Comparison of ENCODE assay signal across 18 cellular contexts in genomic region chr12:2575245-2575644, GRCh38.
DNase-seq lines count a peak whose midpoint lies in the region; ATAC-seq and TF ChIP-seq lines count a peak whose summit lies in the region.
"Had no signal": no experiment of that assay in that cellular context is flagged by ENCODE, and none has a peak within 500 bp of the region (broad histone marks: within the 10 kb centered on the region; RNA-seq: fewer than 3 reads in every experiment).

No MANE protein-coding gene starts in this region.

- no peaks in the 10 kb centered on the region for H3K9me3 ChIP-seq in MM.1S (replicated peaks; ENCODE audit: insufficient read depth, low read length)
- no peaks in the 10 kb centered on the region for H3K9me3 ChIP-seq in neuronal stem cell (replicated peaks in 1 of 2; ENCODE audit: control insufficient read depth in 2 of 2, insufficient read depth in 1 of 2, low read depth in 1 of 2, low read length in 2 of 2)
- H3K9me3 ChIP-seq: BLaER1 treated with 17β-estradiol and CSF1 and Interleukin-3, amounts not matched to agents 10 nM and 100 nM had no signal

- no peak overlapping the region for H3K4ac ChIP-seq in neuronal stem cell (ENCODE audit: low read length)

- no peak overlapping the region for H3K23ac ChIP-seq in neuronal stem cell (ENCODE audit: low read depth, low read length, poor library complexity)

- ATAC-seq in HG02642 (IDR thresholded peaks at IDR 0.05; ENCODE audit: poor library complexity, unreplicated experiment): no peak
- ATAC-seq: CD8-positive, alpha-beta T cell; GM12878; GM23338 had no signal

- no peaks in the 10 kb centered on the region for H3K79me1 ChIP-seq in neuronal stem cell (ENCODE audit: low read depth, low read length)

- H3K4me3 ChIP-seq in MM.1S (ENCODE audit: low read length) (no peak overlapping the region), neuronal stem cell (ENCODE audit: low read length in 2 of 2) (no peak overlapping the region)
- H3K4me3 ChIP-seq: BLaER1 treated with 17β-estradiol and CSF1 and Interleukin-3, amounts not matched to agents 10 nM and 100 nM; GM12878; GM23338 had no signal

- no peak overlapping the region for H4K8ac ChIP-seq in neuronal stem cell (ENCODE audit: low read depth, low read length)

- no peaks in the 10 kb centered on the region for H3K9me2 ChIP-seq in MM.1S (replicated peaks; ENCODE audit: insufficient read depth, low read length)

- no peaks in the 10 kb centered on the region for H3K4me1 Mint-ChIP-seq in activated T-cell treated with anti-CD3 and anti-CD28 coated beads, Interleukin-2, amount 50 U/mL, for 24 hours (ENCODE audit: low read depth)
- H3K4me1 Mint-ChIP-seq in progenitor cell of endocrine pancreas (ENCODE audit: low read depth): no peaks in the 10 kb centered on the region
- H3K4me1 Mint-ChIP-seq: B cell had no signal

- H2BK120ac ChIP-seq in neuronal stem cell (ENCODE audit: low read depth, low read length): no peak overlapping the region

- H3F3A ChIP-seq in MM.1S (ENCODE audit: insufficient read depth, low read length): no peaks in the 10 kb centered on the region

- H3K9ac ChIP-seq in MM.1S (ENCODE audit: low read length) (no peak overlapping the region), neuronal stem cell (ENCODE audit: low read depth, low read length, poor library complexity) (no peak overlapping the region)
- H3K9ac ChIP-seq: BLaER1 treated with 17β-estradiol and CSF1 and Interleukin-3, amounts not matched to agents 10 nM and 100 nM had no signal

- TF ChIP-seq CTCF in MM.1S (IDR thresholded peaks at IDR 0.05; ENCODE audit: low read length): no peak
- no peak for TF ChIP-seq CTCF in progenitor cell of endocrine pancreas (IDR thresholded peaks at IDR 0.05; ENCODE audit: unreplicated experiment)

- no peaks in the 10 kb centered on the region for H3K9me3 Mint-ChIP-seq in activated T-cell treated with anti-CD3 and anti-CD28 coated beads, Interleukin-2, amount 50 U/mL, for 24 hours
- H3K9me3 Mint-ChIP-seq in progenitor cell of endocrine pancreas (ENCODE audit: low read depth): no peaks in the 10 kb centered on the region
- H3K9me3 Mint-ChIP-seq: CD8-positive, alpha-beta T cell; GM23338; HFFc6 had no signal

- H3K4me3 Mint-ChIP-seq in activated T-cell treated with anti-CD3 and anti-CD28 coated beads, Interleukin-2, amount 50 U/mL, for 24 hours: no peak overlapping the region
- H3K4me3 Mint-ChIP-seq in progenitor cell of endocrine pancreas (ENCODE audit: low read depth): no peak overlapping the region
- H3K4me3 Mint-ChIP-seq: B cell; CD8-positive, alpha-beta T cell; GM23338; HFFc6 had no signal

- no peak overlapping the region for H2BK5ac ChIP-seq in neuronal stem cell (ENCODE audit: low read length)

- H3K36me3 ChIP-seq in MM.1S (replicated peaks; ENCODE audit: insufficient read depth, low read length): no peaks in the 10 kb centered on the region
- no peaks in the 10 kb centered on the region for H3K36me3 ChIP-seq in neuronal stem cell (replicated peaks in 1 of 2; ENCODE audit: control insufficient read depth in 2 of 2, insufficient read depth in 2 of 2, low read length in 2 of 2)
- H3K36me3 ChIP-seq: BLaER1 treated with 17β-estradiol and CSF1 and Interleukin-3, amounts not matched to agents 10 nM and 100 nM had no signal

- H3K4me1 ChIP-seq in MM.1S (ENCODE audit: low read length) (peaks cover 14% of the 10 kb centered on the region; the same call in 1 of the 2 replicates), neuronal stem cell (ENCODE audit: control insufficient read depth in 2 of 2, insufficient read depth in 1 of 2, low read depth in 1 of 2, low read length in 2 of 2) (no peaks in the 10 kb centered on the region)

- no peaks in the 10 kb centered on the region for H3K79me2 ChIP-seq in MM.1S (ENCODE audit: low read length)

- H3K27me3 Mint-ChIP-seq in activated T-cell treated with anti-CD3 and anti-CD28 coated beads, Interleukin-2, amount 50 U/mL, for 24 hours: peaks cover 18% of the 10 kb centered on the region
- H3K27me3 Mint-ChIP-seq in progenitor cell of endocrine pancreas: peaks cover 73% of the 10 kb centered on the region

- H3K27ac ChIP-seq in MM.1S (ENCODE audit: low read length) (no peak overlapping the region), neuronal stem cell (replicated peaks; ENCODE audit: low read length) (no peak overlapping the region)
- H3K27ac ChIP-seq: BLaER1 treated with 17β-estradiol and CSF1 and Interleukin-3, amounts not matched to agents 10 nM and 100 nM had no signal

- H2BK15ac ChIP-seq in neuronal stem cell (ENCODE audit: low read length): no peak overlapping the region

- H3K27ac Mint-ChIP-seq in activated T-cell treated with anti-CD3 and anti-CD28 coated beads, Interleukin-2, amount 50 U/mL, for 24 hours: no peak overlapping the region
- peak overlapping the region; percentile 3 for H3K27ac Mint-ChIP-seq in progenitor cell of endocrine pancreas
- H3K27ac Mint-ChIP-seq: B cell; CD8-positive, alpha-beta T cell; GM23338; HFFc6 had no signal

- no peaks in the 10 kb centered on the region for H3K36me3 Mint-ChIP-seq in activated T-cell treated with anti-CD3 and anti-CD28 coated beads, Interleukin-2, amount 50 U/mL, for 24 hours (ENCODE audit: low read depth)
- H3K36me3 Mint-ChIP-seq in progenitor cell of endocrine pancreas (ENCODE audit: insufficient read depth): no peaks in the 10 kb centered on the region
- H3K36me3 Mint-ChIP-seq: CD8-positive, alpha-beta T cell had no signal

- H2AFZ ChIP-seq in MM.1S (ENCODE audit: low read length) (no peak overlapping the region), neuronal stem cell (ENCODE audit: low read length) (no peak overlapping the region)
- H2AFZ ChIP-seq: GM23338 had no signal

- no CpG with 5 or more reads among the region's 5 CpGs for WGBS in neuronal stem cell (ENCODE audit: extremely low coverage in 2 of 2, insufficient read length in 2 of 2, insufficient replicate concordance in 1 of 2), 2 donors

- no peak overlapping the region for H3K18ac ChIP-seq in neuronal stem cell (ENCODE audit: low read length)

- H3K14ac ChIP-seq in neuronal stem cell (ENCODE audit: low read length): no peak overlapping the region

- no peak overlapping the region for H2AK5ac ChIP-seq in neuronal stem cell (ENCODE audit: low read depth, low read length)

- H4K20me1 ChIP-seq in MM.1S (ENCODE audit: insufficient read depth, low read length): no peaks in the 10 kb centered on the region
- H4K20me1 ChIP-seq: BLaER1 treated with 17β-estradiol and CSF1 and Interleukin-3, amounts not matched to agents 10 nM and 100 nM had no signal

- no peak overlapping the region for H4K91ac ChIP-seq in neuronal stem cell (ENCODE audit: low read depth, low read length, poor library complexity)

- peak; percentile 7 for DNase-seq in activated T-cell treated with anti-CD3 and anti-CD28 coated beads, Interleukin-2, amount 50 U/mL, for 24 hours
- DNase-seq in activated T-cell treated with anti-CD3 and anti-CD28 coated beads, Interleukin-2, amount 50 U/mL, for 48 hours: no peak
- DNase-seq in MM.1S: peak; percentile 13
- DNase-seq in NCI-H69 (lab: John Stamatoyannopoulos, UW): peak; percentile 64
- no peak for DNase-seq in progenitor cell of endocrine pancreas (ENCODE audit: low spot score, unreplicated experiment)
- DNase-seq in neuronal stem cell (ENCODE audit: low spot score): no peak
- no peak for DNase-seq in mesenteric fat pad (ENCODE audit: low spot score)
- DNase-seq: Calu3; CD8-positive, alpha-beta T cell; DMS79 treated with DMSO at 0.1 percent for 48 hours; HCEC 1CT; HFFc6; IMR-90 had no signal

- H2BK12ac ChIP-seq in neuronal stem cell (ENCODE audit: low read length): no peak overlapping the region

- peak overlapping the region; percentile 7; the same call in 1 of the 2 replicates for H3K4me2 ChIP-seq in MM.1S (ENCODE audit: low read depth, low read length)
- no peak overlapping the region for H3K4me2 ChIP-seq in neuronal stem cell (ENCODE audit: insufficient read depth, low read length, poor library complexity, severe bottlenecking)
- H3K4me2 ChIP-seq: BLaER1 treated with 17β-estradiol and CSF1 and Interleukin-3, amounts not matched to agents 10 nM and 100 nM; GM23338 had no signal

- H3K27me3 ChIP-seq in MM.1S (replicated peaks; ENCODE audit: insufficient read depth, low read length) (no peaks in the 10 kb centered on the region), neuronal stem cell (ENCODE audit: control insufficient read depth in 3 of 3, insufficient read depth in 3 of 3, low read depth in 1 of 3, low read length in 3 of 3) (peaks cover 0 to 17% (median 1%) of the 10 kb centered on the region in 3 experiments)

Comparison
In these comparisons a context has a peak if more than half of its experiments do, and no peak if none do; other contexts are left out.
1. DNase-seq: peak in activated T-cell treated with anti-CD3 and anti-CD28 coated beads, Interleukin-2, amount 50 U/mL, for 24 hours (single experiment), MM.1S (single experiment) and NCI-H69 (single experiment); none in activated T-cell treated with anti-CD3 and anti-CD28 coated beads, Interleukin-2, amount 50 U/mL, for 48 hours (0 of 2), progenitor cell of endocrine pancreas (single experiment), neuronal stem cell (single experiment) and mesenteric fat pad (single experiment).